1 cellular context compared by ENCODE assay signal in genomic region chr4:114012749-114013148, GRCh38.
TF ChIP-seq lines count a peak whose summit lies in the region.

No MANE protein-coding gene starts in this region.

TF ChIP-seq in H1, 55 proteins besides CTCF, POLR2A, EP300 and RAD21:
- TF ChIP-seq KDM1A (IDR thresholded peaks at IDR 0.05; ENCODE audit: borderline replicate concordance, low read length) (no peak), TBP (IDR thresholded peaks at IDR 0.05; ENCODE audit: low read depth, low read length) (no peak), CHD7 (IDR thresholded peaks at IDR 0.05; ENCODE audit: insufficient replicate concordance, low read length) (no peak), JUN (IDR thresholded peaks at IDR 0.05; ENCODE audit: low read depth, low read length) (no peak), SAP30 (IDR thresholded peaks at IDR 0.05; ENCODE audit: insufficient read depth, insufficient replicate concordance, low read length) (no peak), POLR2AphosphoS5 (IDR thresholded peaks at IDR 0.05; ENCODE audit: low read depth, low read length) (no peak)
